Comparison of ENCODE assay signal across 9 cellular contexts in genomic region chr14:22084393-22085281, GRCh38.
DNase-seq lines count a peak whose midpoint lies in the region; ATAC-seq and TF ChIP-seq lines count a peak whose summit lies in the region.
"Had no signal": no experiment of that assay in that cellular context is flagged by ENCODE, and none has a peak within 500 bp of the region (broad histone marks: within the 10 kb centered on the region; RNA-seq: fewer than 3 reads in every experiment).

No MANE protein-coding gene starts in this region.

- in situ Hi-C loops in SK-MEL-5 (cut with HindIII; ENCODE audit: low pct_unique_long_range_greater_than_20kb, low sequenced_read_pairs), result no loop called here

- peaks cover 24% of the 10 kb centered on the region for H3K4me1 Mint-ChIP-seq in activated T-cell treated with anti-CD3 and anti-CD28 coated beads, Interleukin-2, amount 50 U/mL, for 72 hours (ENCODE audit: low read depth)
- H3K4me1 Mint-ChIP-seq in endodermal cell, result no peaks in the 10 kb centered on the region
- peaks cover 3 to 33% (median 23%) of the 10 kb centered on the region in 4 donors for H3K4me1 Mint-ChIP-seq in naive thymus-derived CD8-positive, alpha-beta T cell

- H3K27me3 Mint-ChIP-seq in activated T-cell treated with anti-CD3 and anti-CD28 coated beads, Interleukin-2, amount 50 U/mL, for 72 hours (ENCODE audit: low read depth), result no peaks in the 10 kb centered on the region
- H3K27me3 Mint-ChIP-seq in endodermal cell (ENCODE audit: insufficient read depth), result no peaks in the 10 kb centered on the region
- peaks cover 0 to 2% (median 0%) of the 10 kb centered on the region in 5 donors for H3K27me3 Mint-ChIP-seq in naive thymus-derived CD8-positive, alpha-beta T cell
- H3K27me3 Mint-ChIP-seq: dendritic cell treated with granulocyte-macrophage colony-stimulating factor and Interleukin-4, amounts not matched to agents 40 ng/mL and 50 ng/mL, for 4 days had no signal

- H3K36me3 Mint-ChIP-seq in activated T-cell treated with anti-CD3 and anti-CD28 coated beads, Interleukin-2, amount 50 U/mL, for 72 hours (ENCODE audit: insufficient read depth in 2 of 2), result no peaks in the 10 kb centered on the region
- no peaks in the 10 kb centered on the region for H3K36me3 Mint-ChIP-seq in endodermal cell (ENCODE audit: low read depth)
- no peaks in the 10 kb centered on the region for H3K36me3 Mint-ChIP-seq in naive thymus-derived CD8-positive, alpha-beta T cell

- POLR2A ChIA-PET in naive thymus-derived CD8-positive, alpha-beta T cell (lab: Charles Lee), result interaction anchor here (1.3 kb wide), 1 partner anchor 19 kb away, joined by 4 read pairs; no protein-coding TSS in a partner anchor

- no peaks in the 10 kb centered on the region for H3K4me1 ChIP-seq in endodermal cell (ENCODE audit: control insufficient read depth, insufficient read depth, low read length)

- H3K9me3 Mint-ChIP-seq in activated T-cell treated with anti-CD3 and anti-CD28 coated beads, Interleukin-2, amount 50 U/mL, for 72 hours, result no peaks in the 10 kb centered on the region
- no peaks in the 10 kb centered on the region for H3K9me3 Mint-ChIP-seq in endodermal cell
- H3K9me3 Mint-ChIP-seq in naive thymus-derived CD8-positive, alpha-beta T cell, result no peaks in the 10 kb centered on the region
- H3K9me3 Mint-ChIP-seq: dendritic cell treated with granulocyte-macrophage colony-stimulating factor and Interleukin-4, amounts not matched to agents 40 ng/mL and 50 ng/mL, for 4 days had no signal

- H3K4me3 Mint-ChIP-seq in activated T-cell treated with anti-CD3 and anti-CD28 coated beads, Interleukin-2, amount 50 U/mL, for 72 hours, result peak overlapping the region; percentile 50 to 77
- H3K4me3 Mint-ChIP-seq in endodermal cell, result no peak overlapping the region
- H3K4me3 Mint-ChIP-seq in naive thymus-derived CD8-positive, alpha-beta T cell, result peak overlapping the region; percentile 36 to 72 (median 64)
- H3K4me3 Mint-ChIP-seq: dendritic cell treated with granulocyte-macrophage colony-stimulating factor and Interleukin-4, amounts not matched to agents 40 ng/mL and 50 ng/mL, for 4 days had no signal

- no peaks in the 10 kb centered on the region for H3K36me3 ChIP-seq in endodermal cell (ENCODE audit: control insufficient read depth, insufficient read depth, low read length)

- H3K4me3 ChIP-seq in endodermal cell (ENCODE audit: low read length), result no peak overlapping the region

- DNase-seq in activated T-cell treated with anti-CD3 and anti-CD28 coated beads, Interleukin-2, amount 50 U/mL, for 72 hours, result peak in 1 of 2 donors; percentile 30
- DNase-seq in activated T-cell treated with anti-CD3 and anti-CD28 coated beads for 4 hours, result no peak
- DNase-seq in HuH-7.5 (ENCODE audit: low spot score), result peak; percentile 8
- peak; percentile 75 for DNase-seq in SK-MEL-5 (ENCODE audit: low read depth, low spot score)
- no peak for DNase-seq in endodermal cell
- DNase-seq in naive thymus-derived CD8-positive, alpha-beta T cell, result peak in 5 of 10 donors; percentile 32 to 64 (median 51)
- DNase-seq in activated CD4-positive, CD25-positive, alpha-beta regulatory T cell treated with anti-CD3 and anti-CD28 coated beads, Interleukin-2, amount 50 U/mL, for 72 hours, result no peak

- H3K9me3 ChIP-seq in endodermal cell (ENCODE audit: control insufficient read depth, low read length), result no peaks in the 10 kb centered on the region

- WGBS in endodermal cell (ENCODE audit: insufficient coverage in 1 of 2, insufficient read length in 1 of 2), 2 experiments, result 50% methylated on average over 2 to 6 of the region's 6 CpGs

- peak; percentile 41 to 58 for ATAC-seq in activated T-cell treated with anti-CD3 and anti-CD28 coated beads, Interleukin-2, amount 50 U/mL, for 72 hours (replicated peaks in 1 of 2)
- peak in 1 of 2 donors; percentile 36 for ATAC-seq in naive thymus-derived CD8-positive, alpha-beta T cell
- no peak for ATAC-seq in GM18861 (IDR thresholded peaks at IDR 0.05; ENCODE audit: unreplicated experiment)

- H3K27ac Mint-ChIP-seq in activated T-cell treated with anti-CD3 and anti-CD28 coated beads, Interleukin-2, amount 50 U/mL, for 72 hours, result peak overlapping the region; percentile 38
- H3K27ac Mint-ChIP-seq in endodermal cell, result no peak overlapping the region
- H3K27ac Mint-ChIP-seq in naive thymus-derived CD8-positive, alpha-beta T cell, result peak overlapping the region in 9 of 10 donors; percentile 41 to 90 (median 65)
- H3K27ac Mint-ChIP-seq: dendritic cell treated with granulocyte-macrophage colony-stimulating factor and Interleukin-4, amounts not matched to agents 40 ng/mL and 50 ng/mL, for 4 days had no signal

- H3K27ac ChIP-seq in endodermal cell (ENCODE audit: low read depth, low read length), result no peak overlapping the region

- H3K9ac ChIP-seq in endodermal cell (ENCODE audit: extremely low read depth, low read length, poor library complexity, severe bottlenecking), result no peak overlapping the region

- peak; percentile 86 for TF ChIP-seq CTCF in endodermal cell (conservative IDR thresholded peaks at IDR 0.05)

- H3K27me3 ChIP-seq in endodermal cell (ENCODE audit: control insufficient read depth, insufficient read depth, low read length, poor library complexity, severe bottlenecking), result no peaks in the 10 kb centered on the region

Comparison
In these comparisons a context has a peak if more than half of its experiments do, and no peak if none do; other contexts are left out.
1. DNase-seq: peak in HuH-7.5 (single experiment) and SK-MEL-5 (single experiment); none in activated T-cell treated with anti-CD3 and anti-CD28 coated beads for 4 hours (single experiment), endodermal cell (single experiment) and activated CD4-positive, CD25-positive, alpha-beta regulatory T cell treated with anti-CD3 and anti-CD28 coated beads, Interleukin-2, amount 50 U/mL, for 72 hours (single experiment).